In genomic region chr19:18895038-18895827, GRCh38 we compare ENCODE assay signal across 1 cellular context.
TF ChIP-seq lines count a peak whose summit lies in the region.

No MANE protein-coding gene starts in this region.

TF ChIP-seq in HepG2, 621 proteins besides CTCF, POLR2A, EP300 and RAD21 (continued from another document and continues in another):
- TF ChIP-seq ATF2 (CRISPR knock-in tag; IDR thresholded peaks at IDR 0.05) (peak; percentile 32; the same call in 1 of the 2 replicates), ARNTL (CRISPR knock-in tag; IDR thresholded peaks at IDR 0.05) (0 out of 2 replicates have a peak, but pooled peaks have one; percentile 35), MXI1 (IDR thresholded peaks at IDR 0.05; ENCODE audit: borderline replicate concordance, low read depth, low read length) (no peak; the same call in 2 of the 3 replicates), FOSL1 (CRISPR knock-in tag; IDR thresholded peaks at IDR 0.05; ENCODE audit: borderline replicate concordance) (no peak), ZBTB8A (CRISPR knock-in tag; IDR thresholded peaks at IDR 0.05; ENCODE audit: borderline replicate concordance, low read depth) (no peak), PRDM10 (CRISPR knock-in tag; IDR thresholded peaks at IDR 0.05; ENCODE audit: low read depth) (0 out of 2 replicates have a peak, but pooled peaks have one; percentile 19), ATF6 (CRISPR knock-in tag; conservative IDR thresholded peaks at IDR 0.05) (no peak), NR0B2 (CRISPR knock-in tag; IDR thresholded peaks at IDR 0.05) (no peak), FOXC1 (CRISPR knock-in tag; IDR thresholded peaks at IDR 0.05; ENCODE audit: borderline replicate concordance) (no peak), NRL (CRISPR knock-in tag; IDR thresholded peaks at IDR 0.05; ENCODE audit: borderline replicate concordance) (no peak; the same call in 1 of the 2 replicates), TGIF2 (CRISPR knock-in tag; IDR thresholded peaks at IDR 0.05) (peak; percentile 53; the same call in 1 of the 2 replicates), HOXD1 (CRISPR knock-in tag; IDR thresholded peaks at IDR 0.05) (no peak), MYPOP (CRISPR knock-in tag; IDR thresholded peaks at IDR 0.05) (peak; percentile 62; the same call in 1 of the 2 replicates), MIER3 (CRISPR knock-in tag; IDR thresholded peaks at IDR 0.05; ENCODE audit: borderline replicate concordance) (peak; percentile 21; the same call in 1 of the 2 replicates), RELA (CRISPR knock-in tag; IDR thresholded peaks at IDR 0.05) (no peak), ATRX (CRISPR knock-in tag; IDR thresholded peaks at IDR 0.05; ENCODE audit: borderline replicate concordance) (no peak), ZNF879 (CRISPR knock-in tag; IDR thresholded peaks at IDR 0.05) (no peak), NFE2L2 (IDR thresholded peaks at IDR 0.05; ENCODE audit: low read length) (no peak), BCLAF1 (IDR thresholded peaks at IDR 0.05) (no peak), POLR2AphosphoS5 (IDR thresholded peaks at IDR 0.05; ENCODE audit: low read depth, low read length) (no peak), SMAD9 (CRISPR knock-in tag; IDR thresholded peaks at IDR 0.05) (no peak), KDM3A (CRISPR knock-in tag; IDR thresholded peaks at IDR 0.05; ENCODE audit: low read depth) (no peak), RORA (CRISPR knock-in tag; IDR thresholded peaks at IDR 0.05) (no peak), CENPT (CRISPR knock-in tag; IDR thresholded peaks at IDR 0.05; ENCODE audit: low read depth) (no peak), AKAP8 (CRISPR knock-in tag; IDR thresholded peaks at IDR 0.05) (peak; percentile 70; the same call in 1 of the 2 replicates), NCOA1 (CRISPR knock-in tag; IDR thresholded peaks at IDR 0.05) (no peak), MBD4 (IDR thresholded peaks at IDR 0.05; ENCODE audit: borderline replicate concordance, low read length) (no peak), FOXK2 (IDR thresholded peaks at IDR 0.05) (no peak), ZNF225 (CRISPR knock-in tag; IDR thresholded peaks at IDR 0.05) (no peak), ZNF484 (CRISPR knock-in tag; IDR thresholded peaks at IDR 0.05; ENCODE audit: borderline replicate concordance, low read depth) (no peak), CEBPB (IDR thresholded peaks at IDR 0.05; ENCODE audit: borderline replicate concordance, low read depth, low read length) (no peak), USF2 (IDR thresholded peaks at IDR 0.05; ENCODE audit: low read depth, low read length) (no peak), USF2 (CRISPR knock-in tag; IDR thresholded peaks at IDR 0.05; ENCODE audit: borderline replicate concordance) (no peak), STAG1 (CRISPR knock-in tag; IDR thresholded peaks at IDR 0.05) (peak; percentile 90), ZNF253 (CRISPR knock-in tag; IDR thresholded peaks at IDR 0.05; ENCODE audit: borderline replicate concordance) (no peak), ZNF639 (CRISPR knock-in tag; conservative IDR thresholded peaks at IDR 0.05) (no peak), ZNF678 (CRISPR knock-in tag; IDR thresholded peaks at IDR 0.05) (0 out of 2 replicates have a peak, but pooled peaks have one; percentile 33), ZNF614 (CRISPR knock-in tag; IDR thresholded peaks at IDR 0.05; ENCODE audit: borderline replicate concordance) (peak; percentile 65; the same call in 1 of the 2 replicates), E2F5 (CRISPR knock-in tag; conservative IDR thresholded peaks at IDR 0.05) (no peak), AFF4 (CRISPR knock-in tag; IDR thresholded peaks at IDR 0.05) (no peak), ZNF703 (CRISPR knock-in tag; IDR thresholded peaks at IDR 0.05; ENCODE audit: borderline replicate concordance) (no peak)
